Comparison of ENCODE assay signal across 17 cellular contexts in the genomic region with DNA sequence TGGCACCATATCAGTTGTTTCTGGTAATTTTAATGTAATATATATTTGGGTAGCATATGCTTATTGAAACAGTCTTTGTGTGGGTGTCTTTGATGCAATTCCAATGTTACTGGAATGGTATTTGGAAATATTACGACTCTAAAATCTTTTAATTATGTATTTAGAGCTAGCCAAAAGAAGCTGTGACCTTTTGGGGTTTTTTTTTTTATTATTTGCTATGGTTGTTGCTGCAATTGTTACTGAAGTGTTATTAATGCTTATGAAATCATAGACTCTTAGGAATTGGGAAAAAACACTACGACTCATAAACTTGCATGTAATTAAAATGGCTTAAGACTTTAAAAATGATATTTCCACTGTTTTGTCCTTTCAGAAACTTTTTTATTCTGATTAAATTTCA.
"Had no signal": no experiment of that assay in that cellular context is flagged by ENCODE, and none has a peak within 500 bp of the region (broad histone marks: within the 10 kb centered on the region; RNA-seq: fewer than 3 reads in every experiment).

No MANE protein-coding gene starts in this region.

- H3K4me3 Mint-ChIP-seq: activated CD4-positive, alpha-beta T cell treated with anti-CD3 and anti-CD28 coated beads, Interleukin-2, amount 10 ng/mL, durations not matched to agents 24 days and 14 days; activated CD8-positive, alpha-beta T cell treated with anti-CD3 and anti-CD28 coated beads, Interleukin-2, amount 10 ng/mL, durations not matched to agents 7 days and 5 days; activated naive CD4-positive, alpha-beta T cell treated with anti-CD3 and anti-CD28 coated beads, Interleukin-2, amount 10 ng/mL, durations not matched to agents 7 days and 5 days; activated naive CD8-positive, alpha-beta T cell treated with anti-CD3 and anti-CD28 coated beads, Interleukin-2, amount 50 U/mL, for 24 hours; activated T-cell treated with anti-CD3 and anti-CD28 coated beads, Interleukin-2, amount 50 U/mL, for 4 hours; natural killer cell treated with Interleukin-12 subunit alpha and Interleukin-12 subunit beta and Interleukin-15 and Interleukin-18, amount 100 ng/mL, for 72 hours; stimulated activated naive CD8-positive, alpha-beta T cell treated with anti-CD3 and anti-CD28 coated beads, Interleukin-15, Interleukin-2, amounts not matched to agents 100 ng/mL and 50 ng/mL, for 24 hours had no signal

- H3K4me1 Mint-ChIP-seq: activated CD4-positive, alpha-beta T cell treated with anti-CD3 and anti-CD28 coated beads, Interleukin-2, amount 10 ng/mL, durations not matched to agents 24 days and 14 days; activated naive CD4-positive, alpha-beta T cell treated with anti-CD3 and anti-CD28 coated beads, Interleukin-2, amount 10 ng/mL, durations not matched to agents 7 days and 5 days; activated naive CD8-positive, alpha-beta T cell treated with anti-CD3 and anti-CD28 coated beads, Interleukin-2, amount 50 U/mL, for 24 hours had no signal

- H3K27ac Mint-ChIP-seq: activated CD4-positive, alpha-beta T cell treated with anti-CD3 and anti-CD28 coated beads, Interleukin-2, amount 10 ng/mL, durations not matched to agents 24 days and 14 days; activated CD8-positive, alpha-beta T cell treated with anti-CD3 and anti-CD28 coated beads, Interleukin-2, amount 10 ng/mL, durations not matched to agents 7 days and 5 days; activated naive CD4-positive, alpha-beta T cell treated with anti-CD3 and anti-CD28 coated beads, Interleukin-2, amount 10 ng/mL, durations not matched to agents 7 days and 5 days; activated naive CD8-positive, alpha-beta T cell treated with anti-CD3 and anti-CD28 coated beads, Interleukin-2, amount 50 U/mL, for 24 hours; natural killer cell treated with Interleukin-12 subunit alpha and Interleukin-12 subunit beta and Interleukin-15 and Interleukin-18, amount 100 ng/mL, for 72 hours; stimulated activated naive CD8-positive, alpha-beta T cell treated with anti-CD3 and anti-CD28 coated beads, Interleukin-15, Interleukin-2, amounts not matched to agents 100 ng/mL and 50 ng/mL, for 24 hours had no signal

- H3K4me3 ChIP-seq: cardiac muscle cell, lower lobe of right lung, vagina had no signal

- DNase-seq: activated CD4-positive, alpha-beta T cell treated with anti-CD3 and anti-CD28 coated beads, Interleukin-2, amount 10 ng/mL, durations not matched to agents 24 days and 14 days; activated CD8-positive, alpha-beta T cell treated with anti-CD3 and anti-CD28 coated beads, Interleukin-2, amount 10 ng/mL, durations not matched to agents 7 days and 5 days; activated naive CD4-positive, alpha-beta T cell treated with anti-CD3 and anti-CD28 coated beads, Interleukin-2, amount 10 ng/mL, durations not matched to agents 7 days and 5 days; activated naive CD8-positive, alpha-beta T cell treated with anti-CD3 and anti-CD28 coated beads, Interleukin-2, amount 50 U/mL, for 24 hours; activated T-cell treated with anti-CD3 and anti-CD28 coated beads, Interleukin-2, amount 50 U/mL, for 4 hours; dermis blood vessel endothelial cell; effector memory CD4-positive, alpha-beta T cell; left cardiac atrium; lower lobe of right lung; posterior cingulate gyrus; T-helper 1 cell; T-helper 9 cell; trophoblast cell had no signal

- ATAC-seq: activated CD8-positive, alpha-beta T cell treated with anti-CD3 and anti-CD28 coated beads, Interleukin-2, amount 10 ng/mL, durations not matched to agents 7 days and 5 days; activated naive CD8-positive, alpha-beta T cell treated with anti-CD3 and anti-CD28 coated beads, Interleukin-2, amount 50 U/mL, for 24 hours; activated T-cell treated with anti-CD3 and anti-CD28 coated beads, Interleukin-2, amount 50 U/mL, for 4 hours; left cardiac atrium; lower lobe of right lung; natural killer cell treated with Interleukin-12 subunit alpha and Interleukin-12 subunit beta and Interleukin-15 and Interleukin-18, amount 100 ng/mL, for 72 hours had no signal

- H3K9me3 Mint-ChIP-seq: activated CD4-positive, alpha-beta T cell treated with anti-CD3 and anti-CD28 coated beads, Interleukin-2, amount 10 ng/mL, durations not matched to agents 24 days and 14 days; activated naive CD4-positive, alpha-beta T cell treated with anti-CD3 and anti-CD28 coated beads, Interleukin-2, amount 10 ng/mL, durations not matched to agents 7 days and 5 days; activated naive CD8-positive, alpha-beta T cell treated with anti-CD3 and anti-CD28 coated beads, Interleukin-2, amount 50 U/mL, for 24 hours; activated T-cell treated with anti-CD3 and anti-CD28 coated beads, Interleukin-2, amount 50 U/mL, for 4 hours; natural killer cell treated with Interleukin-12 subunit alpha and Interleukin-12 subunit beta and Interleukin-15 and Interleukin-18, amount 100 ng/mL, for 72 hours; stimulated activated naive CD8-positive, alpha-beta T cell treated with anti-CD3 and anti-CD28 coated beads, Interleukin-15, Interleukin-2, amounts not matched to agents 100 ng/mL and 50 ng/mL, for 24 hours had no signal

- H3K36me3 Mint-ChIP-seq: activated naive CD4-positive, alpha-beta T cell treated with anti-CD3 and anti-CD28 coated beads, Interleukin-2, amount 10 ng/mL, durations not matched to agents 7 days and 5 days; natural killer cell treated with Interleukin-12 subunit alpha and Interleukin-12 subunit beta and Interleukin-15 and Interleukin-18, amount 100 ng/mL, for 72 hours had no signal

- H3K27me3 Mint-ChIP-seq: activated naive CD8-positive, alpha-beta T cell treated with anti-CD3 and anti-CD28 coated beads, Interleukin-2, amount 50 U/mL, for 24 hours had no signal
